8 cellular contexts compared by ENCODE assay signal in genomic region chr1:201954263-201955008, GRCh38. TPM values are rescaled to one million over a fixed set of nuclear protein-coding genes. Genes with fewer than 3 reads are reported as not detected.
DNase-seq lines count a peak whose midpoint lies in the region; ATAC-seq and TF ChIP-seq lines count a peak whose summit lies in the region.

No MANE protein-coding gene starts in this region.

- H3K4me1 Mint-ChIP-seq in activated naive CD8-positive, alpha-beta T cell treated with anti-CD3 and anti-CD28 coated beads, Interleukin-2, amount 10 ng/mL, durations not matched to agents 7 days and 5 days: peaks cover 15% of the 10 kb centered on the region

- H3K27ac Mint-ChIP-seq in activated naive CD8-positive, alpha-beta T cell treated with anti-CD3 and anti-CD28 coated beads, Interleukin-2, amount 10 ng/mL, durations not matched to agents 7 days and 5 days: peak overlapping the region; percentile 92

- H3K36me3 ChIP-seq in left lung: peaks cover 0 to 25% of the 10 kb centered on the region in 2 donors

- H3K27me3 ChIP-seq in left lung: no peaks in the 10 kb centered on the region

- H3K4me3 Mint-ChIP-seq in activated naive CD8-positive, alpha-beta T cell treated with anti-CD3 and anti-CD28 coated beads, Interleukin-2, amount 10 ng/mL, durations not matched to agents 7 days and 5 days: peak overlapping the region; percentile 99

- H3K9me3 ChIP-seq in left lung: no peaks in the 10 kb centered on the region

- H3K27ac ChIP-seq in left lung: peak overlapping the region; percentile 78
- peak overlapping the region; percentile 80 for H3K27ac ChIP-seq in substantia nigra (ENCODE audit: low read depth, low read length, poor library complexity, severe bottlenecking)

- no peak for TF ChIP-seq CTCF in LNCaP clone FGC (IDR thresholded peaks at IDR 0.05; ENCODE audit: control insufficient read depth, extremely low read depth, insufficient read depth)
- TF ChIP-seq CTCF in left lung (IDR thresholded peaks at IDR 0.05): no peak

- no peak for ATAC-seq in activated naive CD8-positive, alpha-beta T cell treated with anti-CD3 and anti-CD28 coated beads, Interleukin-2, amount 10 ng/mL, durations not matched to agents 7 days and 5 days (ENCODE audit: low read depth)
- ATAC-seq in left lung (no peak), HG03432 (IDR thresholded peaks at IDR 0.05; ENCODE audit: unreplicated experiment) (no peak), HG02870 (IDR thresholded peaks at IDR 0.05; ENCODE audit: unreplicated experiment) (no peak)

- DNase-seq in LNCaP clone FGC (ENCODE audit: low read depth) (no peak), left lung (peak in 1 of 2 donors; percentile 51), substantia nigra (lab: John Stamatoyannopoulos, UW) (no peak), DMS114 treated with DMSO at 0.1 percent for 48 hours (lab: John Stamatoyannopoulos, UW; ENCODE audit: unreplicated experiment) (no peak), posterior cingulate gyrus (no peak)
- DNase-seq in activated naive CD8-positive, alpha-beta T cell treated with anti-CD3 and anti-CD28 coated beads, Interleukin-2, amount 10 ng/mL, durations not matched to agents 7 days and 5 days: no peak

- peaks cover 8% of the 10 kb centered on the region for H3K36me3 Mint-ChIP-seq in activated naive CD8-positive, alpha-beta T cell treated with anti-CD3 and anti-CD28 coated beads, Interleukin-2, amount 10 ng/mL, durations not matched to agents 7 days and 5 days

- peaks cover 2% of the 10 kb centered on the region for H3K27me3 Mint-ChIP-seq in activated naive CD8-positive, alpha-beta T cell treated with anti-CD3 and anti-CD28 coated beads, Interleukin-2, amount 10 ng/mL, durations not matched to agents 7 days and 5 days

- H3K4me1 ChIP-seq in left lung: peaks cover 6 to 12% of the 10 kb centered on the region in 2 donors

- H3K9me3 Mint-ChIP-seq in activated naive CD8-positive, alpha-beta T cell treated with anti-CD3 and anti-CD28 coated beads, Interleukin-2, amount 10 ng/mL, durations not matched to agents 7 days and 5 days: no peaks in the 10 kb centered on the region

- POLR2A ChIA-PET in activated naive CD8-positive, alpha-beta T cell treated with anti-CD3 and anti-CD28 coated beads, Interleukin-2, amount 10 ng/mL, durations not matched to agents 7 days and 5 days (lab: Charles Lee): interaction anchor here (0.7 to 2.3 kb wide), 5 partner anchors 9 to 343 kb away, joined by 4 to 11 read pairs (median 6); partner anchors contain the start of genes LMOD1 and RNPEP

- intact Hi-C loops in left lung (cut with DNase I): no loop called here
- intact Hi-C loops in posterior cingulate gyrus (cut with DNase I): loop anchor here (5.0 kb wide), 1 partner anchor 57 kb away; no protein-coding TSS in a partner anchor

- H3K4me3 ChIP-seq in LNCaP clone FGC (ENCODE audit: low read depth, low read length) (peak overlapping the region; percentile 91), left lung (peak overlapping the region; percentile 68 to 70)

RNA-seq across cellular contexts. Expression of gene TIMM17A, which starts 0.9 kb away (rescaled TPM):
- total RNA-seq in activated naive CD8-positive, alpha-beta T cell treated with anti-CD3 and anti-CD28 coated beads, Interleukin-2, amount 10 ng/mL, durations not matched to agents 7 days and 5 days: 10 to 100 TPM; 34.0 to 39.5 TPM
- total RNA-seq in left lung: 10 to 100 TPM; 42.6 to 56.7 TPM

RNA-seq across cellular contexts. Expression of gene LMOD1, which starts 8.1 kb away (rescaled TPM):
- total RNA-seq in activated naive CD8-positive, alpha-beta T cell treated with anti-CD3 and anti-CD28 coated beads, Interleukin-2, amount 10 ng/mL, durations not matched to agents 7 days and 5 days: not detected
- 10 to 100 TPM; 17.9 to 20.8 TPM for total RNA-seq in left lung

RNA-seq across cellular contexts. Expression of gene RNPEP, which starts 28.0 kb away (rescaled TPM):
- total RNA-seq in activated naive CD8-positive, alpha-beta T cell treated with anti-CD3 and anti-CD28 coated beads, Interleukin-2, amount 10 ng/mL, durations not matched to agents 7 days and 5 days: 10 to 100 TPM; 33.7 TPM
- total RNA-seq in left lung: 10 to 100 TPM; 77.9 to 81.2 TPM

RNA-seq across cellular contexts. Expression of gene ELF3, which starts 56.0 kb away (rescaled TPM):
- under 1 TPM; 0.82 to 0.83 TPM for total RNA-seq in activated naive CD8-positive, alpha-beta T cell treated with anti-CD3 and anti-CD28 coated beads, Interleukin-2, amount 10 ng/mL, durations not matched to agents 7 days and 5 days
- 100 to 1,000 TPM in 1 of 2 donors, 10 to 100 TPM in 1; 77.6 to 146 TPM for total RNA-seq in left lung

Comparison
In these comparisons a context has a peak if more than half of its experiments do, and no peak if none do; other contexts are left out.
1. RNA of gene LMOD1, which starts 8.1 kb away (total RNA-seq): 17.9 to 20.8 TPM in left lung; not detected in activated naive CD8-positive, alpha-beta T cell treated with anti-CD3 and anti-CD28 coated beads, Interleukin-2, amount 10 ng/mL, durations not matched to agents 7 days and 5 days; every median in the first group is over 10 times any median in the second.